In the genomic region with DNA sequence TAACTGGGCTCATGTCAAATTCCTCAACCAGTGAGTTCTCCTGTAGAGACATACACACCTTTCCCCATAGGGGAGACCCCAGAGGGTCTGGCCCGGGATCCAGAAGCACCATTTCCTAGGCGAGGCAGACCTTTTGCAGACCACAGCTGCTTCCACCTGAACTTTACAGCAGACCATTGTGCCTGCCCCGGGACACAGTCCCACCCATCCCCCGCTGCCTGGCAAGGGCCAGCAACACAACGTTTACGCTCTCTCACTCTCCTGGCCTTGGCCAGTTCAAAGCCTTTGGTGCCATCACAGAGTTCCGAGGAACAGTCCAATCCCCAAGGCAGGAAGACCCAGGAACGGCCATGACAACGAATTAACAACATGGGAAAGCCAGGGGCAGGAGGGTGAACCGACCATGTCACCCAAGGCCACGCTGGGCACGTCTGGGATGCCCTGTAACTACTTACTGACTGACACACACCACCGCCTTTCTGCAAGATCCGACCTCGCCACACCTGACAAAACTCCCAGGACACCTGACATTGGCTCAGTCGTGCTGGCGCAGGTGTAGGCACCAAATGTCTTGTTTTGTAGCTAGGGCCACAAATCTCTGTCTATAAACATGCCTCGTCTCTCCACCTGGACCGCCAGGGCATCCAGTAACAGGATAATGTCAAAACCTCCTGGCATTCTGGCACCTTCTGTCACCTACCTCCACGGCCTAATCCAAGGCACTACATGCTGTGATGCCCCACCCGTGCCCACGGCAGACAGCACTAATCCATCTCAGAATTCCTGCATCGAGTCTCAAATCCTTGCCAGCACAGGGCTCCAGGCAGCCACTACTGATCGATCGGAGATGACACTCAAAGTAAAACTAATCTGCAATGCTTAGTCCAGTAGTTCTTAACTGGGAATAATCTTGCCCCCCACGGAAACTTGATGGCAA, we compare ENCODE assay signal across 10 cellular contexts. TPM values are rescaled to one million over a fixed set of nuclear protein-coding genes. Genes with fewer than 3 reads are reported as not detected.
A peak's percentile ranks its signal among the peaks of the same experiment; 100 is the strongest.
DNase-seq lines count a peak whose midpoint lies in the region; ATAC-seq, FAIRE-seq and TF ChIP-seq lines count a peak whose summit lies in the region.
"Had no signal": no experiment of that assay in that cellular context is flagged by ENCODE, and none has a peak within 500 bp of the region (broad histone marks: within the 10 kb centered on the region; RNA-seq: fewer than 3 reads in every experiment).

No MANE protein-coding gene starts in this region.

- H3K56ac ChIP-seq in H1 (replicated peaks; ENCODE audit: insufficient read length, low read depth, low read length): no peak overlapping the region

- WGBS in H1 (ENCODE audit: extremely low coverage in 1 of 2, insufficient coverage in 1 of 2, insufficient read length in 1 of 2, insufficient replicate concordance in 2 of 2, low coverage in 1 of 2, low lambda C conversion rate in 2 of 2, missing lambda C conversion rate in 1 of 2), 2 experiments: 89% methylated on average over 26 of the region's 26 CpGs; no CpG with 5 or more reads in 1 of the 2 experiments

- peaks cover 100% of the 10 kb centered on the region for H4K20me1 ChIP-seq in BLaER1
- H4K20me1 ChIP-seq in PC-9 (ENCODE audit: insufficient read depth): peaks cover 68% of the 10 kb centered on the region
- peaks cover 7 to 28% of the 10 kb centered on the region in 2 experiments for H4K20me1 ChIP-seq in H1 (replicated peaks in 1 of 2; ENCODE audit: control insufficient read depth in 1 of 2, insufficient read depth in 2 of 2, low read length in 2 of 2)

- no peaks in the 10 kb centered on the region for H3K27me3 ChIP-seq in BLaER1
- no peaks in the 10 kb centered on the region for H3K27me3 ChIP-seq in PC-9 (ENCODE audit: insufficient read depth, low read depth)
- no peaks in the 10 kb centered on the region for H3K27me3 ChIP-seq in H1 (replicated peaks in 1 of 4; ENCODE audit: control insufficient read depth in 3 of 4, extremely low read depth in 1 of 4, insufficient read depth in 3 of 4, low read length in 3 of 4)
- no peaks in the 10 kb centered on the region for H3K27me3 ChIP-seq in neutrophil

- peak overlapping the region; percentile 55; the same call in 1 of the 2 replicates for H3K27ac ChIP-seq in BLaER1
- H3K27ac ChIP-seq in PC-9: peak overlapping the region; percentile 96
- peak overlapping the region; percentile 25; the same call in 1 of the 2 replicates for H3K27ac ChIP-seq in H1 (ENCODE audit: low read depth, low read length)
- peak overlapping the region; percentile 95 for H3K27ac ChIP-seq in neutrophil

- peaks cover 100% of the 10 kb centered on the region for H3F3A ChIP-seq in PC-9 (ENCODE audit: insufficient read depth, low read depth)

- peak overlapping the region; percentile 36 for H2BK5ac ChIP-seq in H1 (ENCODE audit: low read depth, low read length)

- peaks cover 98% of the 10 kb centered on the region for H3K79me2 ChIP-seq in PC-9 (ENCODE audit: low read depth)
- H3K79me2 ChIP-seq in H1 (ENCODE audit: control insufficient read depth in 1 of 2, insufficient read depth in 2 of 2, low read length in 2 of 2): peaks cover 0 to 80% of the 10 kb centered on the region in 2 experiments; a peak in 2 of 4 replicates

- H2BK15ac ChIP-seq in H1 (ENCODE audit: low read length): no peak overlapping the region; the same call in 1 of the 2 replicates

- H4K8ac ChIP-seq in H1 (ENCODE audit: extremely low read depth, insufficient read depth, low read length): no peak overlapping the region

- POLR2A ChIA-PET in PC-9 (lab: Charles Lee; ENCODE audit: unreplicated experiment) (interaction anchor here (0.6 kb wide), 1 partner anchor 52 kb away, joined by 3 read pairs; no protein-coding TSS in a partner anchor), H1 (lab: Charles Lee; ENCODE audit: partially characterized antibody) (interaction anchor here (1.0 to 8.4 kb wide), 4 partner anchors 8 to 34 kb away, joined by 3 to 39 read pairs (median 3); no protein-coding TSS in a partner anchor)

- no peak for TF ChIP-seq RAD21 in H1 (IDR thresholded peaks at IDR 0.05 in 1 of 2, conservative IDR thresholded peaks at IDR 0.05 in 1 of 2; ENCODE audit: low read depth in 2 of 2, low read length in 2 of 2)

- peak overlapping the region; percentile 40; the same call in 1 of the 2 replicates for H3K9ac ChIP-seq in BLaER1
- H3K9ac ChIP-seq in H1 (replicated peaks in 1 of 4; ENCODE audit: extremely low read depth in 1 of 4, low read depth in 3 of 4, low read length in 3 of 4): no peak overlapping the region

- DNase-seq in PC-9 (no peak), H1 (ENCODE audit: low read depth in 1 of 2, low spot score in 2 of 2) (no peak), HUDEP-2 (lab: John Stamatoyannopoulos, UW; ENCODE audit: unreplicated experiment in 76 of 76) (no peak), activated gamma-delta T cell (lab: John Stamatoyannopoulos, UW) (no peak)
- DNase-seq: NCI-H1105 had no signal

- H3K4me1 ChIP-seq in BLaER1 (peaks cover 89% of the 10 kb centered on the region), PC-9 (replicated peaks; ENCODE audit: insufficient read depth) (peaks cover 61% of the 10 kb centered on the region), H1 (replicated peaks in 1 of 4; ENCODE audit: control insufficient read depth in 3 of 4, insufficient read depth in 4 of 4, low read length in 3 of 4) (peaks cover 4 to 34% (median 15%) of the 10 kb centered on the region in 4 experiments), neutrophil (ENCODE audit: control insufficient read depth in 1 of 2, insufficient read depth in 1 of 2, low read depth in 1 of 2, low read length in 1 of 2) (peaks cover 63 to 64% of the 10 kb centered on the region in 2 experiments)

- H3K36me3 ChIP-seq in BLaER1: peaks cover 99% of the 10 kb centered on the region
- H3K36me3 ChIP-seq in PC-9 (ENCODE audit: low read depth): peaks cover 57% of the 10 kb centered on the region
- peaks cover 13 to 41% (median 34%) of the 10 kb centered on the region in 4 experiments for H3K36me3 ChIP-seq in H1 (ENCODE audit: control insufficient read depth in 2 of 4, insufficient read depth in 4 of 4, low read length in 3 of 4)
- peaks cover 94% of the 10 kb centered on the region for H3K36me3 ChIP-seq in neutrophil

- no peaks in the 10 kb centered on the region for H3K23me2 ChIP-seq in H1 (ENCODE audit: low read depth, low read length)

- peaks cover 7% of the 10 kb centered on the region for H3K79me1 ChIP-seq in H1 (ENCODE audit: low read depth, low read length)

- H3K4me2 ChIP-seq in BLaER1: peak overlapping the region; percentile 95
- H3K4me2 ChIP-seq in PC-9: peak overlapping the region; percentile 14
- H3K4me2 ChIP-seq in H1 (ENCODE audit: insufficient read depth in 1 of 2, low read depth in 2 of 2, low read length in 2 of 2): no peak overlapping the region

- no peak overlapping the region for H3K4me3 ChIP-seq in BLaER1
- H3K4me3 ChIP-seq in PC-9: no peak overlapping the region
- no peak overlapping the region for H3K4me3 ChIP-seq in H1 (ENCODE audit: extremely low read depth in 1 of 4, insufficient read depth in 2 of 4, low read depth in 3 of 4, low read length in 4 of 4)
- H3K4me3 ChIP-seq in neutrophil (ENCODE audit: low read depth in 1 of 2, low read length in 1 of 2): no peak overlapping the region

- no peak overlapping the region for H3K18ac ChIP-seq in H1 (ENCODE audit: extremely low read depth, low read length)

- no peak overlapping the region for H2AK5ac ChIP-seq in H1 (ENCODE audit: low read depth, low read length)

- no peak for FAIRE-seq in H1 (lab: Jason Lieb, UNC)
- FAIRE-seq: G401.6 had no signal

- no peak overlapping the region for H3K14ac ChIP-seq in H1 (ENCODE audit: insufficient read length)

- CTCF ChIA-PET in PC-9 (lab: Charles Lee): no interaction called here
- CTCF ChIA-PET in H1 (lab: Charles Lee; ENCODE audit: partially characterized antibody): interaction anchor here (0.5 to 6.0 kb wide), 5 partner anchors 14 to 175 kb away, joined by 3 to 33 read pairs (median 3); no protein-coding TSS in a partner anchor

- H2BK20ac ChIP-seq in H1 (ENCODE audit: low read length): no peak overlapping the region

- H4K91ac ChIP-seq in H1 (replicated peaks; ENCODE audit: insufficient read length, low read length): no peak overlapping the region

- no peak for TF ChIP-seq POLR2A in H1 (IDR thresholded peaks at IDR 0.05; ENCODE audit: control extremely low read depth in 1 of 2, low read depth in 2 of 2, low read length in 2 of 2)

- no peaks in the 10 kb centered on the region for H3K9me2 ChIP-seq in PC-9 (ENCODE audit: insufficient read depth)

- no TSS peak for BruUV-seq in PC-9 (replicated peaks; lab: Mats Ljungman, UMichigan)

- no peak overlapping the region for H4K5ac ChIP-seq in H1 (ENCODE audit: insufficient read length, low read depth, low read length)

- intact Hi-C loops in PC-9 (cut with micrococcal nuclease; ENCODE audit: unreplicated experiment): no loop called here

- ATAC-seq in HG02938 (IDR thresholded peaks at IDR 0.05; ENCODE audit: unreplicated experiment): no peak
- ATAC-seq in HG02571 (IDR thresholded peaks at IDR 0.05; ENCODE audit: unreplicated experiment): no peak

- 0 out of 2 replicates have a peak overlapping the region, but pooled peaks have one; percentile 11 for H2BK12ac ChIP-seq in H1 (ENCODE audit: low read depth, low read length)

- no peak overlapping the region for H2BK120ac ChIP-seq in H1 (replicated peaks; ENCODE audit: low read depth, low read length)

- no peak overlapping the region for H3K23ac ChIP-seq in H1 (ENCODE audit: insufficient read length)

- no peaks in the 10 kb centered on the region for H3K9me3 ChIP-seq in BLaER1
- H3K9me3 ChIP-seq in PC-9 (ENCODE audit: insufficient read depth, low read depth): no peaks in the 10 kb centered on the region
- H3K9me3 ChIP-seq in H1 (ENCODE audit: insufficient read depth in 2 of 2, low read depth in 1 of 2, low read length in 1 of 2): no peaks in the 10 kb centered on the region
- H3K9me3 ChIP-seq in neutrophil: no peaks in the 10 kb centered on the region

- TF ChIP-seq CTCF in PC-9 (conservative IDR thresholded peaks at IDR 0.05) (no peak), H1 (IDR thresholded peaks at IDR 0.05; ENCODE audit: control extremely low read depth in 1 of 3, insufficient read depth in 1 of 3, low read depth in 1 of 3, low read length in 3 of 3) (no peak), neutrophil (IDR thresholded peaks at IDR 0.05) (no peak)

- H2AFZ ChIP-seq in PC-9 (no peak overlapping the region), H1 (ENCODE audit: low read length) (no peak overlapping the region)

- TF ChIP-seq EP300 in H1 (IDR thresholded peaks at IDR 0.05; ENCODE audit: borderline replicate concordance in 1 of 2, low read depth in 2 of 2, low read length in 2 of 2): no peak

- no peak overlapping the region for H3K4ac ChIP-seq in H1 (replicated peaks; ENCODE audit: insufficient read length, low read depth, low read length)

RNA-seq across cellular contexts. Expression of a gene that starts 51.3 kb away (rescaled TPM):
- 758 and 776 TPM in 2 replicates for total RNA-seq in PC-9 (2021)
- total RNA-seq in H1 (2021; fragmentation: NEBNext Ultra II Directional; extraction: Animal tissue kit (Norgen Biotek cat#: 25700)): 295 and 322 TPM in 2 replicates
- 24.9 and 37.2 TPM in 2 replicates for polyA plus RNA-seq in H1 (2011; rRNA removed)
- 53.6 TPM for polyA plus RNA-seq in H1 (2011; cell fraction: cytosol; rRNA removed)
- polyA plus RNA-seq in H1 (2011; cell fraction: nucleus; rRNA removed): 110 TPM
- 140 to 212 TPM (median 199 TPM) in 4 replicates for polyA plus RNA-seq in H1 (2012, experiment 1 of 2)
- 59.9 TPM for polyA plus RNA-seq in H1 (2012, experiment 2 of 2)
- 89.1 TPM for polyA plus RNA-seq in H1 (2013, experiment 1 of 2)
- polyA plus RNA-seq in H1 (2013, experiment 2 of 2): 76.1 TPM
- polyA minus RNA-seq in H1 (2011; rRNA and poly(A)+ RNA removed): 273 and 366 TPM in 2 replicates
- polyA minus RNA-seq in H1 (2011; cell fraction: cytosol; rRNA and poly(A)+ RNA removed): 92.9 TPM
- polyA minus RNA-seq in H1 (2011; cell fraction: nucleus; rRNA and poly(A)+ RNA removed): 95.2 TPM

Comparison
In these comparisons a context has a peak if more than half of its experiments do, and no peak if none do; other contexts are left out.
1. H3K27ac ChIP-seq: peak in every context shown above with its lines; median percentile 96 in PC-9; 95 in neutrophil; 55 in BLaER1; 25 in H1.
2. H3K4me2 ChIP-seq: peak in BLaER1 (single experiment) and PC-9 (single experiment); none in H1 (0 of 2).